ENCODE assay signal across 15 cellular contexts in the genomic region with DNA sequence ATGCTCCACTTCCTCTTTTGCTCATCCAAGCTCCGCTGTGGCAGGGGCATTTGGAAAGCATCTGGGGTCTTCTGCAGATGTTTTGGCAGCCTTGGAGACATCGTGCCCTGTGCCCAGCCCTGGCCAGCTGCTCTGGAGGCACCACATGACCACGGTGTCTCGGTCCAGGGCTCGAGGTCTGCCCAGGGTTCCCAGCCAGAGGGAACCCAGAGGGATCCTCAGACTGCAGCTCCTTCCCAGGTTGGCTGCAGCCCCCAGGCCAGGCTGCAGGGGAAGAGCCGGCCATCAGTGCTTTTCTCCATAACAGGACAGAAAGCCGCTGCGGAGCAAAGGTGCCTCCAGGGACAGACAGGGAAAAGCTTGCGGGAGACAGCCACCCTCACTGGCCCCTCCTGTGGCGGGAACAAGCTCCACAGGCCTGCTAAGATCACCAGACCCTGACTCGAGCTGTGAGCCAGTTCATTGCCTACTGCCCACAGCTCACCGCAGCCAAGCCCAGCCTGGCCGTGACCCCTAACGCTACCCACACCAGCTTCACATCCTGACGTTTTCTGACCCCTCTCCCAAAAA.
DNase-seq lines count a peak whose midpoint lies in the region; ATAC-seq and TF ChIP-seq lines count a peak whose summit lies in the region.
"Had no signal": no experiment of that assay in that cellular context is flagged by ENCODE, and none has a peak within 500 bp of the region (broad histone marks: within the 10 kb centered on the region; RNA-seq: fewer than 3 reads in every experiment).

No MANE protein-coding gene starts in this region.

- intact Hi-C loops in Caco-2 (cut with micrococcal nuclease; ENCODE audit: unreplicated experiment), result no loop called here

- ATAC-seq in HG02938 (IDR thresholded peaks at IDR 0.05; ENCODE audit: unreplicated experiment) (no peak), GM18873 (IDR thresholded peaks at IDR 0.05; ENCODE audit: low FRiP score, unreplicated experiment) (no peak), GM21529 (IDR thresholded peaks at IDR 0.05; ENCODE audit: unreplicated experiment) (no peak)
- ATAC-seq: activated T-cell treated with anti-CD3 and anti-CD28 coated beads, Interleukin-2, amount 50 U/mL, for 72 hours; body of pancreas; heart left ventricle; psoas muscle had no signal

- H3K9me3 ChIP-seq in Caco-2, result no peaks in the 10 kb centered on the region
- H3K9me3 ChIP-seq in osteoblast (ENCODE audit: low read depth, low read length), result no peaks in the 10 kb centered on the region
- H3K9me3 ChIP-seq: body of pancreas, heart left ventricle, psoas muscle, stomach had no signal

- H3K36me3 ChIP-seq in Caco-2 (ENCODE audit: control insufficient read depth, insufficient read depth, low read length), result no peaks in the 10 kb centered on the region
- H3K36me3 ChIP-seq in osteoblast (ENCODE audit: insufficient read depth, low read length), result no peaks in the 10 kb centered on the region
- H3K36me3 ChIP-seq: heart left ventricle, stomach had no signal

- POLR2A ChIA-PET in Caco-2 (lab: Charles Lee), result no interaction called here

- H3K36me3 Mint-ChIP-seq in Caco-2 (ENCODE audit: insufficient read depth, unreplicated experiment), result no peaks in the 10 kb centered on the region

- TF ChIP-seq CTCF in Caco-2 (IDR thresholded peaks at IDR 0.05; ENCODE audit: insufficient read depth in 1 of 2, low read depth in 1 of 2, low read length in 1 of 2, severe bottlenecking in 1 of 2, unreplicated experiment in 1 of 2) (no peak), osteoblast (IDR thresholded peaks at IDR 0.05; ENCODE audit: extremely low read depth, low read depth, low read length) (peak; percentile 7)

- H3K9me3 Mint-ChIP-seq in Caco-2 (ENCODE audit: unreplicated experiment), result no peaks in the 10 kb centered on the region
- H3K9me3 Mint-ChIP-seq: activated T-cell treated with anti-CD3 and anti-CD28 coated beads, Interleukin-2, amount 50 U/mL, for 72 hours; CD8-positive, alpha-beta memory T cell had no signal

- H2AFZ ChIP-seq in osteoblast (ENCODE audit: low read length), result no peak overlapping the region

- H3K79me2 ChIP-seq in osteoblast (ENCODE audit: insufficient read depth, low read length), result no peaks in the 10 kb centered on the region

- no peak overlapping the region for H3K4me2 ChIP-seq in osteoblast (ENCODE audit: insufficient read depth, low read length)

- no peak overlapping the region for H3K27ac ChIP-seq in osteoblast (ENCODE audit: low read depth, low read length)
- H3K27ac ChIP-seq: body of pancreas, heart left ventricle, psoas muscle, stomach had no signal

- H3K27me3 ChIP-seq in Caco-2 (replicated peaks; ENCODE audit: control insufficient read depth, insufficient read depth, low read length) (no peaks in the 10 kb centered on the region), osteoblast (ENCODE audit: insufficient read depth, low read length) (no peaks in the 10 kb centered on the region)
- H3K27me3 ChIP-seq: body of pancreas, heart left ventricle, stomach had no signal

- CTCF ChIA-PET in Caco-2 (lab: Charles Lee), result interaction anchor here (0.6 kb wide), 1 partner anchor 18 kb away, joined by 3 read pairs; no protein-coding TSS in a partner anchor

- no peaks in the 10 kb centered on the region for H4K20me1 ChIP-seq in osteoblast (ENCODE audit: insufficient read depth, low read length)

- no peak overlapping the region for H3K27ac Mint-ChIP-seq in Caco-2 (ENCODE audit: unreplicated experiment)
- H3K27ac Mint-ChIP-seq: activated T-cell treated with anti-CD3 and anti-CD28 coated beads, Interleukin-2, amount 50 U/mL, for 72 hours had no signal

- H3K4me3 ChIP-seq in Caco-2 (ENCODE audit: low read depth, low read length) (no peak overlapping the region), osteoblast (ENCODE audit: insufficient read depth, low read length) (no peak overlapping the region)
- H3K4me3 ChIP-seq: body of pancreas, heart left ventricle, psoas muscle, stomach had no signal

- no peaks in the 10 kb centered on the region for H3K27me3 Mint-ChIP-seq in Caco-2 (ENCODE audit: insufficient read depth, unreplicated experiment)

- peaks cover 7% of the 10 kb centered on the region for H3K4me1 Mint-ChIP-seq in Caco-2 (ENCODE audit: low read depth, unreplicated experiment)

- peaks cover 4% of the 10 kb centered on the region; the same call in 1 of the 2 replicates for H3K4me1 ChIP-seq in Caco-2
- H3K4me1 ChIP-seq in osteoblast (ENCODE audit: insufficient read depth, low read length), result peaks cover 26% of the 10 kb centered on the region

- DNase-seq in Caco-2 (peak; percentile 12 to 44), MV-4-11 (lab: John Stamatoyannopoulos, UW) (peak; percentile 47), epidermal melanocyte (ENCODE audit: insufficient read length, low spot score) (peak; percentile 3), osteoblast (ENCODE audit: insufficient read length, low spot score, missing footprints) (no peak)
- DNase-seq in activated CD4-positive, alpha-beta T cell treated with anti-CD3 and anti-CD28 coated beads, Interleukin-2, amount 50 U/mL, for 1 hour, result no peak
- DNase-seq: activated T-cell treated with anti-CD3 and anti-CD28 coated beads, Interleukin-2, amount 50 U/mL, for 72 hours; body of pancreas; CD8-positive, alpha-beta memory T cell; NCI-H1436; psoas muscle; stomach had no signal

- H3K4me3 Mint-ChIP-seq in Caco-2 (ENCODE audit: unreplicated experiment), result no peak overlapping the region
- H3K4me3 Mint-ChIP-seq: activated T-cell treated with anti-CD3 and anti-CD28 coated beads, Interleukin-2, amount 50 U/mL, for 72 hours; CD8-positive, alpha-beta memory T cell had no signal

- no TSS peak for BruUV-seq in Caco-2 (replicated peaks; lab: Mats Ljungman, UMichigan)

Comparison
In these comparisons a context has a peak if more than half of its experiments do, and no peak if none do; other contexts are left out.
1. DNase-seq: peak in Caco-2 (2 of 2), MV-4-11 (single experiment) and epidermal melanocyte (single experiment); none in osteoblast (single experiment) and activated CD4-positive, alpha-beta T cell treated with anti-CD3 and anti-CD28 coated beads, Interleukin-2, amount 50 U/mL, for 1 hour (single experiment).